Comparison of ENCODE assay signal across 9 cellular contexts in the genomic region with DNA sequence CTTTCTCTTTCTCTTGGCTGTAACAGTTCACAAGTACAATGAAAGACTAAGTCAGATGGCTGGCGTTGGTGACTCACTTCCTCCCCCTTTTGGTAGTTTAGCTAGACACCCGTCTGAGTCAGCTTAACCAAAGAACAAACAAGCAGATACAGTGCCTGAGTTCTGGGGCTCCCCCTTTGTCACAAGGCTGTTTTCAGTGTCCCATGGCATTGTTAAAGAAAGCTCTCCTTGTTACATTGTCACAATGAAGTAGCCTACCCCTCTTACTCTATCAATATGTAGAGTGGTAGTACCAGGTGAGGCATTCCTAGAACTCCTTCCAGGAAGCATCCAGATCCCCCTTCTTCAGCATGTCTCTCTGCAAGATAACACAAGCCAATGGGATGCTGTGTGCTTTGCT. TPM values are rescaled to one million over a fixed set of nuclear protein-coding genes. Genes with fewer than 3 reads are reported as not detected.
DNase-seq lines count a peak whose midpoint lies in the region; ATAC-seq and TF ChIP-seq lines count a peak whose summit lies in the region.
"Had no signal": no experiment of that assay in that cellular context is flagged by ENCODE, and none has a peak within 500 bp of the region (broad histone marks: within the 10 kb centered on the region; RNA-seq: fewer than 3 reads in every experiment).

No MANE protein-coding gene starts in this region.

- no peak overlapping the region for H3K4me3 Mint-ChIP-seq in WTC11
- H3K4me3 Mint-ChIP-seq: IgD-negative memory B cell had no signal

- no peaks in the 10 kb centered on the region for H3K9me3 Mint-ChIP-seq in WTC11
- H3K9me3 Mint-ChIP-seq: IgD-negative memory B cell had no signal

- ATAC-seq in GM18520 (IDR thresholded peaks at IDR 0.05; ENCODE audit: unreplicated experiment) = peak; percentile 100
- ATAC-seq in HG03039 (IDR thresholded peaks at IDR 0.05; ENCODE audit: unreplicated experiment) = peak; percentile 100
- peak; percentile 99 for ATAC-seq in WTC11
- ATAC-seq in left lung = peak; percentile 100

- peak overlapping the region; percentile 75; the same call in 1 of the 2 replicates for H3K27ac Mint-ChIP-seq in WTC11

- no peaks in the 10 kb centered on the region for H3K9me3 ChIP-seq in left lung

- TF ChIP-seq CTCF in WTC11 (IDR thresholded peaks at IDR 0.05) (peak; percentile 21; the same call in 1 of the 2 replicates), cardiac fibroblast (IDR thresholded peaks at IDR 0.05; ENCODE audit: low read depth, low read length) (no peak), left lung (IDR thresholded peaks at IDR 0.05) (peak in 1 of 2 donors; percentile 32)

- peak overlapping the region in 1 of 2 donors; percentile 5 for H3K27ac ChIP-seq in left lung

- H3K27me3 ChIP-seq in left lung = no peaks in the 10 kb centered on the region

- DNase-seq in AG08396 (ENCODE audit: low spot score) = peak; percentile 81
- DNase-seq in NCI-H2227 treated with DMSO at 0.1 percent for 48 hours (lab: John Stamatoyannopoulos, UW) = peak; percentile 10
- peak; percentile 54 for DNase-seq in WTC11 (ENCODE audit: low spot score)
- DNase-seq in cardiac fibroblast (ENCODE audit: low read depth in 2 of 2) = peak; percentile 94 to 98
- DNase-seq in left lung = peak in 1 of 2 donors; percentile 78
- DNase-seq in stimulated activated CD8-positive, alpha-beta memory T cell treated with anti-CD3 and anti-CD28 coated beads, Interleukin-12 subunit alpha, Interleukin-12 subunit beta, amount 100 ng/mL, for 1 hour (ENCODE audit: low read depth) = peak; percentile 63

- POLR2A ChIA-PET in WTC11 (lab: Charles Lee) = no interaction called here

- H3K27me3 Mint-ChIP-seq in WTC11 (ENCODE audit: low read depth) = no peaks in the 10 kb centered on the region
- H3K27me3 Mint-ChIP-seq: IgD-negative memory B cell had no signal

- H3K4me3 ChIP-seq in cardiac fibroblast (replicated peaks in 1 of 2; ENCODE audit: low read depth in 2 of 2, low read length in 2 of 2) = no peak overlapping the region
- H3K4me3 ChIP-seq in left lung = no peak overlapping the region

- peaks cover 0 to 10% of the 10 kb centered on the region in 2 donors for H3K4me1 ChIP-seq in left lung

- H3K36me3 ChIP-seq in left lung = no peaks in the 10 kb centered on the region

- H3K4me1 Mint-ChIP-seq in WTC11 = peaks cover 10% of the 10 kb centered on the region

- no peaks in the 10 kb centered on the region for H3K36me3 Mint-ChIP-seq in WTC11
- H3K36me3 Mint-ChIP-seq: IgD-negative memory B cell had no signal

- CTCF ChIA-PET in WTC11 (lab: Charles Lee) = interaction anchor here (0.6 to 2.0 kb wide), 23 partner anchors 9 to 234 kb away, joined by 3 to 10 read pairs (median 4); partner anchors contain the start of genes KIAA0408 and RNF146

- intact Hi-C loops in left lung (cut with DNase I) = no loop called here

TF ChIP-seq in WTC11, 78 proteins besides CTCF, POLR2A, EP300 and RAD21:
- no peak for TF ChIP-seq ZNF671 (CRISPR knock-in tag; IDR thresholded peaks at IDR 0.05)
- no peak for TF ChIP-seq GRHL2 (CRISPR knock-in tag; IDR thresholded peaks at IDR 0.05; ENCODE audit: insufficient replicate concordance, severe bottlenecking)
- TF ChIP-seq PREB (CRISPR knock-in tag; IDR thresholded peaks at IDR 0.05; ENCODE audit: borderline replicate concordance) = no peak

RNA-seq across cellular contexts. Expression of gene KIAA0408, which starts 38.6 kb away (rescaled TPM):
- total RNA-seq in WTC11 (2021) = 7.5 to 12.2 TPM (median 9.1 TPM) in 3 replicates
- total RNA-seq in left lung = 10 to 100 TPM; 19.1 to 50.0 TPM
